14 cellular contexts compared by ENCODE assay signal in the genomic region with DNA sequence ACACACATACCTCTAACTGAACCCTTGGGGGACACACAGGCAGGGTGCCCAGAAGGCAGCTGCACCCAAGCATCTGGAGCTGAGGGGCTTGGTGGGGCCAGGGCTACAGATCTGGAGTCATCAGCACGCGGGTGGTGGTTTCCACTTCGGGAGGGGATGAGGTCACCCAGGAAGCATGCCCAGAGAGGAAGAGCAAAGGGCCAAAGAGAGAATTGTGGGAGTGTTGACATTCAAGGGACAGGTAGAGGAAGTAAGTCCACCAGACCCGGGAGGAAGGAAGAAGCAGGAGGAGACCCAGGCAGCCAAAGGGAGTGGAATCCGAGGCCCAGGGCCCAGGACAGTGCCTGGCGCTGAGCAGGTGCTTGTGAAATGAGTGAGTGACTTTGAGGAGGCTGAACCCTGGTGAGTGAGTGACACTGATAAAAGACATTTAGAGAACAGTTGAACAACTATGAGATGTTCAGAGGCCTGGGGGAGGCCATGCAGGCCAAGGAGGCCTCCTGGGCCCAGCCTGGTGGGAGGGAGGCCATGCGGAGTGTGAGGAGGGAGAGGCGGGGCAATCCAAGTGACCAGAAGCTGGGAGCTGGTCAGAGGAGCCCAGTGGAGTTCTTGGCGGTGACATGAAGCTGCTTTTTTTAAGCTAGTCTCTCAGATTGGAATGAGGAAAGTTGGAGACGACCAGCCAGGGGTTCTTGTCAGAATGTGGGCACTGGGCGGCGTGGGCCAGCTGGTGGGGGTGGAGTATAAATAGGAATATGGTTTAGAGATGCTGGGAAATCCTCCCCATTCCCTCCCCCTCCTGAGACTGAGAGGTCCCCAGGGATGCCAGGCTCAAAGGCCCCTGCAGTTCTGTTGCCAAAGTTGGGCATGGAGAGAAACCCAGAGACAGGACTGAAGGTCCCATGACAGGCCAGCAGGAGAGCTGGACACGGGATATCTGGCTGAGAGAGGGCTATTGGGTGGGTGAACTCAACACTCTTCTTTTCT. TPM values are rescaled to one million over a fixed set of nuclear protein-coding genes. Genes with fewer than 3 reads are reported as not detected.
DNase-seq lines count a peak whose midpoint lies in the region; ATAC-seq and TF ChIP-seq lines count a peak whose summit lies in the region.
"Had no signal": no experiment of that assay in that cellular context is flagged by ENCODE, and none has a peak within 500 bp of the region (broad histone marks: within the 10 kb centered on the region; RNA-seq: fewer than 3 reads in every experiment).

No MANE protein-coding gene starts in this region.

- no peak overlapping the region for H3K4me3 ChIP-seq in lower lobe of right lung
- H3K4me3 ChIP-seq in thoracic aorta: no peak overlapping the region
- H3K4me3 ChIP-seq: testis had no signal

- H3K27me3 ChIP-seq in lower lobe of right lung (ENCODE audit: low read depth): no peaks in the 10 kb centered on the region
- no peaks in the 10 kb centered on the region for H3K27me3 ChIP-seq in thoracic aorta (replicated peaks; ENCODE audit: insufficient read depth)
- H3K27me3 ChIP-seq: testis had no signal

- DNase-seq in DMS53 (lab: John Stamatoyannopoulos, UW): peak; percentile 31
- DNase-seq in DMS53 treated with DMSO at 0.1 percent for 48 hours (lab: John Stamatoyannopoulos, UW; ENCODE audit: unreplicated experiment): no peak
- DNase-seq in lower lobe of right lung: no peak
- peak; percentile 15 for DNase-seq in thoracic aorta (ENCODE audit: low spot score)
- no peak for DNase-seq in NCI-H774 (lab: John Stamatoyannopoulos, UW)
- no peak for DNase-seq in mesenteric fat pad (ENCODE audit: low spot score)
- DNase-seq: activated CD8-positive, alpha-beta memory T cell treated with anti-CD3 and anti-CD28 coated beads for 24 hours; GF-D8; HCEC 1CT; SK-N-SH; stimulated activated CD4-positive, alpha-beta T cell treated with anti-CD3 and anti-CD28 coated beads, Interleukin-1b, Interleukin-23, amount 100 ng/mL, for 48 hours; testis had no signal

- intact Hi-C loops in lower lobe of right lung (cut with DNase I): no loop called here

- H3K36me3 ChIP-seq in lower lobe of right lung: no peaks in the 10 kb centered on the region
- H3K36me3 ChIP-seq in thoracic aorta: no peaks in the 10 kb centered on the region

- peaks cover 35% of the 10 kb centered on the region for H3K4me1 ChIP-seq in lower lobe of right lung
- H3K4me1 ChIP-seq in thoracic aorta (ENCODE audit: control insufficient read depth in 1 of 2, low read depth in 2 of 2): peaks cover 17 to 44% of the 10 kb centered on the region in 2 donors

- ATAC-seq in lower lobe of right lung (peak; percentile 40 to 71), thoracic aorta (ENCODE audit: insufficient number of reproducible peaks, low FRiP score, low read depth) (peak; percentile 41), GM21390 (IDR thresholded peaks at IDR 0.05; ENCODE audit: unreplicated experiment) (no peak)

- H3K9me3 ChIP-seq in lower lobe of right lung: no peaks in the 10 kb centered on the region
- H3K9me3 ChIP-seq in thoracic aorta: no peaks in the 10 kb centered on the region
- H3K9me3 ChIP-seq: SK-N-SH, testis had no signal

- H3K27ac ChIP-seq in cingulate gyrus (ENCODE audit: low read depth, low read length) (peak overlapping the region; percentile 88), lower lobe of right lung (peak overlapping the region; percentile 24), thoracic aorta (peak overlapping the region; percentile 82 to 83)
- H3K27ac ChIP-seq: testis had no signal

- TF ChIP-seq CTCF in lower lobe of right lung (IDR thresholded peaks at IDR 0.05) (no peak), thoracic aorta (IDR thresholded peaks at IDR 0.05) (no peak)

RNA-seq across cellular contexts. Expression of gene CDK18, which starts 7.9 kb away (rescaled TPM):
- total RNA-seq in lower lobe of right lung (36.6 TPM), thoracic aorta (10 to 100 TPM; 18.6 to 35.2 TPM), mesenteric fat pad (4.0 TPM)

RNA-seq across cellular contexts. Expression of gene BLACAT1, which starts 56.5 kb away (rescaled TPM):
- 1.0 TPM for total RNA-seq in lower lobe of right lung
- total RNA-seq in thoracic aorta: not detected
- not detected for total RNA-seq in mesenteric fat pad

Comparison
In these comparisons a context has a peak if more than half of its experiments do, and no peak if none do; other contexts are left out.
1. DNase-seq: peak in DMS53 (single experiment) and thoracic aorta (single experiment); none in DMS53 treated with DMSO at 0.1 percent for 48 hours (single experiment), lower lobe of right lung (single experiment), NCI-H774 (single experiment) and mesenteric fat pad (single experiment).
2. H3K27ac ChIP-seq: peak in every context shown above with its lines; median percentile 88 in cingulate gyrus; 82 in thoracic aorta; 24 in lower lobe of right lung.